In genomic region chr16:3123986-3124886, GRCh38 we compare ENCODE assay signal across 1 cellular context.
TF ChIP-seq lines count a peak whose summit lies in the region.

No MANE protein-coding gene starts in this region.

TF ChIP-seq in HEK293, 187 proteins besides CTCF, POLR2A, EP300 and RAD21 (continued from another document and continues in another):
- TF ChIP-seq ZNF169 (tag by site-specific recombination; IDR thresholded peaks at IDR 0.05) = no peak
- no peak for TF ChIP-seq ZNF214 (tag by site-specific recombination; IDR thresholded peaks at IDR 0.05; ENCODE audit: borderline replicate concordance)
- TF ChIP-seq ATF2 (tag by site-specific recombination; IDR thresholded peaks at IDR 0.05; ENCODE audit: low read depth) = no peak
- TF ChIP-seq ZNF830 (tag by site-specific recombination; IDR thresholded peaks at IDR 0.05; ENCODE audit: low read depth) = no peak
- peak; percentile 98 for TF ChIP-seq SP2 (tag by site-specific recombination; IDR thresholded peaks at IDR 0.05)
- TF ChIP-seq, protein P1, sequence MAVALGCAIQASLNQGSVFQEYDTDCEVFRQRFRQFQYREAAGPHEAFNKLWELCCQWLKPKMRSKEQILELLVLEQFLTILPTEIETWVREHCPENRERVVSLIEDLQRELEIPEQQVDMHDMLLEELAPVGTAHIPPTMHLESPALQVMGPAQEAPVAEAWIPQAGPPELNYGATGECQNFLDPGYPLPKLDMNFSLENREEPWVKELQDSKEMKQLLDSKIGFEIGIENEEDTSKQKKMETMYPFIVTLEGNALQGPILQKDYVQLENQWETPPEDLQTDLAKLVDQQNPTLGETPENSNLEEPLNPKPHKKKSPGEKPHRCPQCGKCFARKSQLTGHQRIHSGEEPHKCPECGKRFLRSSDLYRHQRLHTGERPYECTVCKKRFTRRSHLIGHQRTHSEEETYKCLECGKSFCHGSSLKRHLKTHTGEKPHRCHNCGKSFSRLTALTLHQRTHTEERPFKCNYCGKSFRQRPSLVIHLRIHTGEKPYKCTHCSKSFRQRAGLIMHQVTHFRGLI (tag by site-specific recombination; IDR thresholded peaks at IDR 0.05) = peak; percentile 77
- TF ChIP-seq, protein P2, sequence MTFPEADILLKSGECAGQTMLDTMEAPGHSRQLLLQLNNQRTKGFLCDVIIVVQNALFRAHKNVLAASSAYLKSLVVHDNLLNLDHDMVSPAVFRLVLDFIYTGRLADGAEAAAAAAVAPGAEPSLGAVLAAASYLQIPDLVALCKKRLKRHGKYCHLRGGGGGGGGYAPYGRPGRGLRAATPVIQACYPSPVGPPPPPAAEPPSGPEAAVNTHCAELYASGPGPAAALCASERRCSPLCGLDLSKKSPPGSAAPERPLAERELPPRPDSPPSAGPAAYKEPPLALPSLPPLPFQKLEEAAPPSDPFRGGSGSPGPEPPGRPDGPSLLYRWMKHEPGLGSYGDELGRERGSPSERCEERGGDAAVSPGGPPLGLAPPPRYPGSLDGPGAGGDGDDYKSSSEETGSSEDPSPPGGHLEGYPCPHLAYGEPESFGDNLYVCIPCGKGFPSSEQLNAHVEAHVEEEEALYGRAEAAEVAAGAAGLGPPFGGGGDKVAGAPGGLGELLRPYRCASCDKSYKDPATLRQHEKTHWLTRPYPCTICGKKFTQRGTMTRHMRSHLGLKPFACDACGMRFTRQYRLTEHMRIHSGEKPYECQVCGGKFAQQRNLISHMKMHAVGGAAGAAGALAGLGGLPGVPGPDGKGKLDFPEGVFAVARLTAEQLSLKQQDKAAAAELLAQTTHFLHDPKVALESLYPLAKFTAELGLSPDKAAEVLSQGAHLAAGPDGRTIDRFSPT (tag by site-specific recombination; IDR thresholded peaks at IDR 0.05) = no peak; the same call in 1 of the 2 replicates
- peak; percentile 97 for TF ChIP-seq KLF9 (tag by site-specific recombination; IDR thresholded peaks at IDR 0.05; ENCODE audit: low read depth)
- TF ChIP-seq GLIS1 (tag by site-specific recombination; IDR thresholded peaks at IDR 0.05) = peak; percentile 3; the same call in 1 of the 2 replicates
- no peak for TF ChIP-seq ZBTB10 (tag by site-specific recombination; IDR thresholded peaks at IDR 0.05)
- TF ChIP-seq KLF7 (tag by site-specific recombination; IDR thresholded peaks at IDR 0.05; ENCODE audit: borderline replicate concordance) = no peak
- TF ChIP-seq ZNF623 (tag by site-specific recombination; IDR thresholded peaks at IDR 0.05) = no peak
- peak; percentile 19; the same call in 1 of the 2 replicates for TF ChIP-seq BCL6B (tag by site-specific recombination; IDR thresholded peaks at IDR 0.05)
- no peak for TF ChIP-seq ZNF521 (tag by site-specific recombination; IDR thresholded peaks at IDR 0.05)
- TF ChIP-seq ZNF174 (tag by site-specific recombination; IDR thresholded peaks at IDR 0.05) = no peak
- no peak for TF ChIP-seq ZBTB1 (tag by site-specific recombination; IDR thresholded peaks at IDR 0.05)
- no peak for TF ChIP-seq ZNF529 (tag by site-specific recombination; IDR thresholded peaks at IDR 0.05; ENCODE audit: insufficient replicate concordance)
- TF ChIP-seq, protein P3, sequence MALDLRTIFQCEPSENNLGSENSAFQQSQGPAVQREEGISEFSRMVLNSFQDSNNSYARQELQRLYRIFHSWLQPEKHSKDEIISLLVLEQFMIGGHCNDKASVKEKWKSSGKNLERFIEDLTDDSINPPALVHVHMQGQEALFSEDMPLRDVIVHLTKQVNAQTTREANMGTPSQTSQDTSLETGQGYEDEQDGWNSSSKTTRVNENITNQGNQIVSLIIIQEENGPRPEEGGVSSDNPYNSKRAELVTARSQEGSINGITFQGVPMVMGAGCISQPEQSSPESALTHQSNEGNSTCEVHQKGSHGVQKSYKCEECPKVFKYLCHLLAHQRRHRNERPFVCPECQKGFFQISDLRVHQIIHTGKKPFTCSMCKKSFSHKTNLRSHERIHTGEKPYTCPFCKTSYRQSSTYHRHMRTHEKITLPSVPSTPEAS (tag by site-specific recombination; IDR thresholded peaks at IDR 0.05) = no peak; the same call in 1 of the 2 replicates
- TF ChIP-seq REPIN1 (tag by site-specific recombination; IDR thresholded peaks at IDR 0.05; ENCODE audit: low read depth) = no peak
- TF ChIP-seq ZNF433 (tag by site-specific recombination; IDR thresholded peaks at IDR 0.05; ENCODE audit: low read depth) = no peak
- TF ChIP-seq KLF8 (tag by site-specific recombination; IDR thresholded peaks at IDR 0.05) = peak; percentile 81
- no peak for TF ChIP-seq ZNF558 (tag by site-specific recombination; IDR thresholded peaks at IDR 0.05)
- peak; percentile 91 for TF ChIP-seq ZBTB48 (tag by site-specific recombination; IDR thresholded peaks at IDR 0.05)
- 0 out of 2 replicates have a peak, but pooled peaks have one; percentile 14 for TF ChIP-seq ZNF518A (tag by site-specific recombination; conservative IDR thresholded peaks at IDR 0.05; ENCODE audit: low read depth)
- no peak for TF ChIP-seq ZNF148 (tag by site-specific recombination; IDR thresholded peaks at IDR 0.05; ENCODE audit: borderline replicate concordance)
- TF ChIP-seq ZNF24 (tag by site-specific recombination; IDR thresholded peaks at IDR 0.05) = peak; percentile 70; the same call in 1 of the 2 replicates
- TF ChIP-seq HOXD13 (CRISPR knock-in tag; IDR thresholded peaks at IDR 0.05; ENCODE audit: borderline replicate concordance) = no peak
- peak; percentile 60 for TF ChIP-seq ZNF76 (tag by site-specific recombination; IDR thresholded peaks at IDR 0.05; ENCODE audit: borderline replicate concordance, low read depth)
- TF ChIP-seq ZNF660 (tag by site-specific recombination; IDR thresholded peaks at IDR 0.05) = no peak; the same call in none of the 2 replicates
- TF ChIP-seq ZNF544 (tag by site-specific recombination; IDR thresholded peaks at IDR 0.05) = no peak
- TF ChIP-seq GLIS2 (tag by site-specific recombination; IDR thresholded peaks at IDR 0.05) = no peak
- peak; percentile 97 for TF ChIP-seq KLF16 (tag by site-specific recombination; IDR thresholded peaks at IDR 0.05)
- peak; percentile 92 for TF ChIP-seq ZNF2 (tag by site-specific recombination; IDR thresholded peaks at IDR 0.05)
- TF ChIP-seq PBX3 (CRISPR knock-in tag; IDR thresholded peaks at IDR 0.05) = 0 out of 2 replicates have a peak, but pooled peaks have one; percentile 8
- no peak for TF ChIP-seq GFI1B (tag by site-specific recombination; IDR thresholded peaks at IDR 0.05)
- TF ChIP-seq ZNF510 (tag by site-specific recombination; IDR thresholded peaks at IDR 0.05; ENCODE audit: insufficient replicate concordance) = no peak
- TF ChIP-seq SCRT2 (tag by site-specific recombination; IDR thresholded peaks at IDR 0.05) = peak; percentile 91
- TF ChIP-seq HOXC10 (CRISPR knock-in tag; IDR thresholded peaks at IDR 0.05) = no peak
- TF ChIP-seq ZNF37A (tag by site-specific recombination; IDR thresholded peaks at IDR 0.05) = no peak
